In the genomic region with DNA sequence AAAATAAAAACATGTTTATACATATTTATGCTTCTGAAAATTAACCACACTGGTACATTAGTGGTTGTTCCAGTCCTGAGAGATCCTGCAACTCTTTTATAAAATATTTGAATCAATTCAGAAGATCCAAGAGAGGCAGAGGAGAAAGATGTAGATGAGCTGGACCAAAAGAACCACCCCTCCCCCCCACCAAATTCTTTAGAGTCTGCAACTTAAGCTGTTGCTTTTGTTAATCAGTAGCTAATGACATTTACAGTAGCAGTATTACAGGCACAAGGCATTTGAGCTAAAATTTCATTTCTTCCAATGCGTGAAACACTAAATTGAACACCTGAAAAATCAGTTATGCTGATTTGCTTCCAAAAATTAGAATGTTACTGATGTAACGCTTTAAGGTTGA, we compare ENCODE assay signal across 30 cellular contexts.
"Had no signal": no experiment of that assay in that cellular context is flagged by ENCODE, and none has a peak within 500 bp of the region (broad histone marks: within the 10 kb centered on the region; RNA-seq: fewer than 3 reads in every experiment).

No MANE protein-coding gene starts in this region.

- ATAC-seq: activated CD4-positive, CD25-positive, alpha-beta regulatory T cell treated with anti-CD3 and anti-CD28 coated beads, Interleukin-2, amount 50 U/mL, for 24 hours; gastrocnemius medialis; left lung; lower lobe of right lung; natural killer cell; stimulated activated effector memory CD8-positive, alpha-beta T cell treated with anti-CD3 and anti-CD28 coated beads, Interleukin-12 subunit alpha, Interleukin-12 subunit beta, amount 100 ng/mL, for 72 hours had no signal

- H3K4me3 ChIP-seq: ascending aorta, cardiac muscle cell, colonic mucosa, gastrocnemius medialis, left lung, lower lobe of right lung, ovary, sigmoid colon, thoracic aorta had no signal

- H3K27me3 ChIP-seq: ascending aorta, cardiac muscle cell, colonic mucosa, gastrocnemius medialis, left lung, ovary, sigmoid colon had no signal

- H3K27ac ChIP-seq: ascending aorta, cardiac muscle cell, colonic mucosa, gastrocnemius medialis, left lung, lower lobe of right lung, ovary, sigmoid colon, thoracic aorta, VCaP had no signal

- FAIRE-seq: small intestine, TTC549, urothelium cell line had no signal

- DNase-seq: activated CD4-positive, alpha-beta memory T cell treated with anti-CD3 and anti-CD28 coated beads, Interleukin-2, amount 10 ng/mL, durations not matched to agents 7 days and 5 days; activated CD4-positive, alpha-beta T cell treated with anti-CD3 and anti-CD28 coated beads, Interleukin-2, amount 10 ng/mL, durations not matched to agents 7 days and 5 days; activated CD8-positive, alpha-beta memory T cell treated with anti-CD3 and anti-CD28 coated beads, Interleukin-2, amount 50 U/mL, for 48 hours; activated gamma-delta T cell; activated naive CD4-positive, alpha-beta T cell treated with anti-CD3 and anti-CD28 coated beads, Interleukin-2, amount 10 ng/mL, durations not matched to agents 7 days and 5 days; activated naive CD8-positive, alpha-beta T cell treated with anti-CD3 and anti-CD28 coated beads, Interleukin-2, amount 10 ng/mL, durations not matched to agents 7 days and 5 days; activated T-cell treated with anti-CD3 and anti-CD28 coated beads, Interleukin-2, amount 50 U/mL, for 24 hours; cerebellar nuclear complex; colonic mucosa; effector CD8-positive, alpha-beta T cell; gastrocnemius medialis; glutamatergic neuron; left lung; lower lobe of right lung; mesenchymal stem cell; natural killer cell; ovary; sigmoid colon; small intestine; stimulated activated CD4-positive, alpha-beta T cell treated with anti-CD3 and anti-CD28 coated beads, Interleukin-4, amount 100 ng/mL, for 24 hours; T-helper 9 cell; trophoblast cell had no signal

- H3K4me1 ChIP-seq: ascending aorta, colonic mucosa, gastrocnemius medialis, left lung, lower lobe of right lung, sigmoid colon had no signal

- H3K36me3 ChIP-seq: colonic mucosa, gastrocnemius medialis, ovary had no signal

- H3K9me3 ChIP-seq: ascending aorta, colonic mucosa, gastrocnemius medialis, left lung, lower lobe of right lung, ovary, sigmoid colon, thoracic aorta had no signal
